Comparison of ENCODE assay signal across 20 cellular contexts in genomic region chr6:124076336-124077048, GRCh38.
DNase-seq lines count a peak whose midpoint lies in the region; ATAC-seq and TF ChIP-seq lines count a peak whose summit lies in the region.
"Had no signal": no experiment of that assay in that cellular context is flagged by ENCODE, and none has a peak within 500 bp of the region (broad histone marks: within the 10 kb centered on the region; RNA-seq: fewer than 3 reads in every experiment).

No MANE protein-coding gene starts in this region.

- ATAC-seq in left ventricle myocardium superior, result no peak
- no peak for ATAC-seq in T-helper 17 cell
- ATAC-seq: activated CD8-positive, alpha-beta T cell treated with anti-CD3 and anti-CD28 coated beads, Interleukin-2, amount 10 ng/mL, durations not matched to agents 7 days and 5 days; activated T-cell treated with anti-CD3 and anti-CD28 coated beads, Interleukin-2, amount 50 U/mL, for 4 hours; PC-3 had no signal

- H3K27ac Mint-ChIP-seq in Calu3 (ENCODE audit: unreplicated experiment), result no peak overlapping the region
- no peak overlapping the region for H3K27ac Mint-ChIP-seq in T-helper 17 cell
- H3K27ac Mint-ChIP-seq: activated CD8-positive, alpha-beta T cell treated with anti-CD3 and anti-CD28 coated beads, Interleukin-2, amount 10 ng/mL, durations not matched to agents 7 days and 5 days; activated naive CD8-positive, alpha-beta T cell; mesothelial cell of epicardium had no signal

- peak; percentile 57 for DNase-seq in DMS153 (lab: John Stamatoyannopoulos, UW)
- DNase-seq in NCI-H1105 (lab: John Stamatoyannopoulos, UW), result peak; percentile 83
- peak; percentile 55 to 59 for DNase-seq in NCI-H446 (lab: John Stamatoyannopoulos, UW)
- DNase-seq in fibroblast of the conjunctiva (ENCODE audit: low read depth), result peak; percentile 1
- DNase-seq in activated CD4-positive, CD25-positive, alpha-beta regulatory T cell treated with anti-CD3 and anti-CD28 coated beads, Interleukin-2, amount 50 U/mL, for 72 hours, result no peak
- no peak for DNase-seq in Calu3
- no peak for DNase-seq in left ventricle myocardium superior
- DNase-seq in T-helper 17 cell, result no peak
- DNase-seq: activated CD8-positive, alpha-beta T cell treated with anti-CD3 and anti-CD28 coated beads, Interleukin-2, amount 10 ng/mL, durations not matched to agents 7 days and 5 days; activated T-cell treated with anti-CD3 and anti-CD28 coated beads, Interleukin-2, amount 50 U/mL, for 4 hours; dermis blood vessel endothelial cell; PC-3; SJCRH30; stimulated activated CD4-positive, alpha-beta T cell treated with anti-CD3 and anti-CD28 coated beads, Interleukin-12 subunit alpha, Interleukin-12 subunit beta, amount 100 ng/mL, for 4 hours; T-helper 2 cell had no signal

- H3K4me3 Mint-ChIP-seq in Calu3 (ENCODE audit: low read depth, unreplicated experiment), result no peak overlapping the region
- H3K4me3 Mint-ChIP-seq in T-helper 17 cell, result no peak overlapping the region
- H3K4me3 Mint-ChIP-seq: activated CD8-positive, alpha-beta T cell treated with anti-CD3 and anti-CD28 coated beads, Interleukin-2, amount 10 ng/mL, durations not matched to agents 7 days and 5 days; activated naive CD8-positive, alpha-beta T cell; activated T-cell treated with anti-CD3 and anti-CD28 coated beads, Interleukin-2, amount 50 U/mL, for 4 hours; mesothelial cell of epicardium; neural crest cell had no signal

- H3K4me1 Mint-ChIP-seq in Calu3 (ENCODE audit: low read depth, unreplicated experiment) (no peaks in the 10 kb centered on the region), T-helper 17 cell (no peaks in the 10 kb centered on the region)

- TF ChIP-seq CTCF in Calu3 (IDR thresholded peaks at IDR 0.05; ENCODE audit: unreplicated experiment), result no peak

- intact Hi-C loops in Calu3 (cut with micrococcal nuclease; ENCODE audit: unreplicated experiment) (no loop called here), left ventricle myocardium superior (cut with micrococcal nuclease) (no loop called here)

- no peaks in the 10 kb centered on the region for H3K9me3 Mint-ChIP-seq in Calu3 (ENCODE audit: low read depth, unreplicated experiment)
- H3K9me3 Mint-ChIP-seq: activated T-cell treated with anti-CD3 and anti-CD28 coated beads, Interleukin-2, amount 50 U/mL, for 4 hours had no signal

- BruUV-seq in Calu3 (replicated peaks; lab: Mats Ljungman, UMichigan), result no TSS peak

- H3K9me3 ChIP-seq in T-helper 17 cell (ENCODE audit: control insufficient read depth, low read length, poor library complexity, severe bottlenecking), result no peaks in the 10 kb centered on the region
- H3K9me3 ChIP-seq: breast epithelium, prostate gland, SJCRH30 had no signal

- no peaks in the 10 kb centered on the region for H3K27me3 Mint-ChIP-seq in Calu3 (ENCODE audit: unreplicated experiment)
- H3K27me3 Mint-ChIP-seq in T-helper 17 cell, result no peaks in the 10 kb centered on the region
- H3K27me3 Mint-ChIP-seq: activated naive CD8-positive, alpha-beta T cell had no signal

- no peaks in the 10 kb centered on the region for H3K36me3 Mint-ChIP-seq in Calu3 (ENCODE audit: insufficient read depth, unreplicated experiment)
- no peaks in the 10 kb centered on the region for H3K36me3 Mint-ChIP-seq in T-helper 17 cell (ENCODE audit: low read depth)
- H3K36me3 Mint-ChIP-seq: activated naive CD8-positive, alpha-beta T cell; mesothelial cell of epicardium had no signal

- CTCF ChIA-PET in Calu3 (lab: Charles Lee), result no interaction called here

Comparison
In these comparisons a context has a peak if more than half of its experiments do, and no peak if none do; other contexts are left out.
1. DNase-seq: peak in DMS153 (single experiment), NCI-H1105 (single experiment), NCI-H446 (2 of 2) and fibroblast of the conjunctiva (single experiment); none in activated CD4-positive, CD25-positive, alpha-beta regulatory T cell treated with anti-CD3 and anti-CD28 coated beads, Interleukin-2, amount 50 U/mL, for 72 hours (single experiment), Calu3 (single experiment), left ventricle myocardium superior (single experiment) and T-helper 17 cell (0 of 3).